In the genomic region with DNA sequence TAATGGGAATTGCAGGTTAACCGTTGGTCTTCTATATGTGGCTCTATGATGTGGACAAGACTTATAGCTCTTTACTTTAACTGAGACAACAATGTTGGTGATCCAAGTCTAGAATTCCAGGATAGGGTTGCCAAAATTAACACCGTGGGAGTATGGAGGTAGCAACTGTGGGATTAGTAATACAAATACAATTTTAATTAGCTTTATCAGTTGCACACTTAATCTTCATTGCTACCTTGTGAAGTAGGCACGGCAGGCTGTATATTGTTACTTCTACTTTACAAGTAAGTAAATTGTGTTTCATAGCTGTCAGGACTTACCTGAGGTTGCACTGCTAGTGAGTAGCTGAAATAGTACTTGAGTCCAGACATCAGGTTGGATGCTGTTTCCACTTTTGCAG, we compare ENCODE assay signal across 1 cellular context.
TF ChIP-seq lines count a peak whose summit lies in the region.

No MANE protein-coding gene starts in this region.

TF ChIP-seq in HEK293, 187 proteins besides CTCF, POLR2A, EP300 and RAD21 (continued from another document):
- TF ChIP-seq, protein P1, sequence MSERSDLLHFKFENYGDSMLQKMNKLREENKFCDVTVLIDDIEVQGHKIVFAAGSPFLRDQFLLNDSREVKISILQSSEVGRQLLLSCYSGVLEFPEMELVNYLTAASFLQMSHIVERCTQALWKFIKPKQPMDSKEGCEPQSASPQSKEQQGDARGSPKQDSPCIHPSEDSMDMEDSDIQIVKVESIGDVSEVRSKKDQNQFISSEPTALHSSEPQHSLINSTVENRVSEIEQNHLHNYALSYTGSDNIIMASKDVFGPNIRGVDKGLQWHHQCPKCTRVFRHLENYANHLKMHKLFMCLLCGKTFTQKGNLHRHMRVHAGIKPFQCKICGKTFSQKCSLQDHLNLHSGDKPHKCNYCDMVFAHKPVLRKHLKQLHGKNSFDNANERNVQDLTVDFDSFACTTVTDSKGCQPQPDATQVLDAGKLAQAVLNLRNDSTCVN (tag by site-specific recombination; optimal IDR thresholded peaks at IDR 0.05) = no peak
- TF ChIP-seq ZNF585B (tag by site-specific recombination; IDR thresholded peaks at IDR 0.05) (no peak), ZNF785 (tag by site-specific recombination; IDR thresholded peaks at IDR 0.05) (no peak), EGR2 (tag by site-specific recombination; IDR thresholded peaks at IDR 0.05; ENCODE audit: low read depth) (peak; percentile 59; the same call in 1 of the 2 replicates), ZNF324 (tag by site-specific recombination; IDR thresholded peaks at IDR 0.05) (no peak), ZNF341 (tag by site-specific recombination; IDR thresholded peaks at IDR 0.05; ENCODE audit: low read depth) (no peak), ZNF791 (tag by site-specific recombination; IDR thresholded peaks at IDR 0.05) (no peak), ZNF654 (tag by site-specific recombination; IDR thresholded peaks at IDR 0.05; ENCODE audit: low read depth) (no peak), GLI2 (tag by site-specific recombination; IDR thresholded peaks at IDR 0.05; ENCODE audit: borderline replicate concordance, low read depth) (0 out of 2 replicates have a peak, but pooled peaks have one; percentile 22), ZFHX2 (tag by site-specific recombination; conservative IDR thresholded peaks at IDR 0.05) (peak; percentile 70), ZNF664 (tag by site-specific recombination; IDR thresholded peaks at IDR 0.05) (peak; percentile 79), ZNF2 (tag by site-specific recombination; IDR thresholded peaks at IDR 0.05) (no peak), MEIS1 (CRISPR knock-in tag; IDR thresholded peaks at IDR 0.05; ENCODE audit: borderline replicate concordance) (no peak), GLIS1 (tag by site-specific recombination; IDR thresholded peaks at IDR 0.05) (no peak), FEZF1 (tag by site-specific recombination; IDR thresholded peaks at IDR 0.05) (peak; percentile 22; the same call in 1 of the 2 replicates), ZNF366 (tag by site-specific recombination; conservative IDR thresholded peaks at IDR 0.05) (0 out of 2 replicates have a peak, but pooled peaks have one; percentile 39), KLF8 (tag by site-specific recombination; IDR thresholded peaks at IDR 0.05) (peak; percentile 25; the same call in 1 of the 2 replicates), ZNF114 (tag by site-specific recombination; IDR thresholded peaks at IDR 0.05) (no peak), ZNF629 (tag by site-specific recombination; IDR thresholded peaks at IDR 0.05) (0 out of 2 replicates have a peak, but pooled peaks have one; percentile 40), OSR2 (tag by site-specific recombination; IDR thresholded peaks at IDR 0.05) (peak; percentile 80), ZNF843 (tag by site-specific recombination; IDR thresholded peaks at IDR 0.05) (peak; percentile 50; the same call in 1 of the 2 replicates), ZNF600 (tag by site-specific recombination; IDR thresholded peaks at IDR 0.05) (no peak), ZNF23 (tag by site-specific recombination; IDR thresholded peaks at IDR 0.05; ENCODE audit: borderline replicate concordance) (no peak)
- TF ChIP-seq, protein P2, sequence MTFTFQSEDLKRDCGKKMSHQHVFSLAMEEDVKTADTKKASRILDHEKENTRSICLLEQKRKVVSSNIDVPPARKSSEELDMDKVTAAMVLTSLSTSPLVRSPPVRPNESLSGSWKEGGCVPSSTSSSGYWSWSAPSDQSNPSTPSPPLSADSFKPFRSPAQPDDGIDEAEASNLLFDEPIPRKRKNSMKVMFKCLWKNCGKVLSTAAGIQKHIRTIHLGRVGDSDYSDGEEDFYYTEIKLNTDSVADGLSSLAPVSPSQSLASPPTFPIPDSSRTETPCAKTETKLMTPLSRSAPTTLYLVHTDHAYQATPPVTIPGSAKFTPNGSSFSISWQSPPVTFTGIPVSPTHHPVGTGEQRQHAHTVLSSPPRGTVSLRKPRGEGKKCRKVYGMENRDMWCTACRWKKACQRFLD (tag by site-specific recombination; IDR thresholded peaks at IDR 0.05) = no peak
- TF ChIP-seq, protein P3, sequence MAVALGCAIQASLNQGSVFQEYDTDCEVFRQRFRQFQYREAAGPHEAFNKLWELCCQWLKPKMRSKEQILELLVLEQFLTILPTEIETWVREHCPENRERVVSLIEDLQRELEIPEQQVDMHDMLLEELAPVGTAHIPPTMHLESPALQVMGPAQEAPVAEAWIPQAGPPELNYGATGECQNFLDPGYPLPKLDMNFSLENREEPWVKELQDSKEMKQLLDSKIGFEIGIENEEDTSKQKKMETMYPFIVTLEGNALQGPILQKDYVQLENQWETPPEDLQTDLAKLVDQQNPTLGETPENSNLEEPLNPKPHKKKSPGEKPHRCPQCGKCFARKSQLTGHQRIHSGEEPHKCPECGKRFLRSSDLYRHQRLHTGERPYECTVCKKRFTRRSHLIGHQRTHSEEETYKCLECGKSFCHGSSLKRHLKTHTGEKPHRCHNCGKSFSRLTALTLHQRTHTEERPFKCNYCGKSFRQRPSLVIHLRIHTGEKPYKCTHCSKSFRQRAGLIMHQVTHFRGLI (tag by site-specific recombination; IDR thresholded peaks at IDR 0.05) = no peak
- TF ChIP-seq, protein P4, sequence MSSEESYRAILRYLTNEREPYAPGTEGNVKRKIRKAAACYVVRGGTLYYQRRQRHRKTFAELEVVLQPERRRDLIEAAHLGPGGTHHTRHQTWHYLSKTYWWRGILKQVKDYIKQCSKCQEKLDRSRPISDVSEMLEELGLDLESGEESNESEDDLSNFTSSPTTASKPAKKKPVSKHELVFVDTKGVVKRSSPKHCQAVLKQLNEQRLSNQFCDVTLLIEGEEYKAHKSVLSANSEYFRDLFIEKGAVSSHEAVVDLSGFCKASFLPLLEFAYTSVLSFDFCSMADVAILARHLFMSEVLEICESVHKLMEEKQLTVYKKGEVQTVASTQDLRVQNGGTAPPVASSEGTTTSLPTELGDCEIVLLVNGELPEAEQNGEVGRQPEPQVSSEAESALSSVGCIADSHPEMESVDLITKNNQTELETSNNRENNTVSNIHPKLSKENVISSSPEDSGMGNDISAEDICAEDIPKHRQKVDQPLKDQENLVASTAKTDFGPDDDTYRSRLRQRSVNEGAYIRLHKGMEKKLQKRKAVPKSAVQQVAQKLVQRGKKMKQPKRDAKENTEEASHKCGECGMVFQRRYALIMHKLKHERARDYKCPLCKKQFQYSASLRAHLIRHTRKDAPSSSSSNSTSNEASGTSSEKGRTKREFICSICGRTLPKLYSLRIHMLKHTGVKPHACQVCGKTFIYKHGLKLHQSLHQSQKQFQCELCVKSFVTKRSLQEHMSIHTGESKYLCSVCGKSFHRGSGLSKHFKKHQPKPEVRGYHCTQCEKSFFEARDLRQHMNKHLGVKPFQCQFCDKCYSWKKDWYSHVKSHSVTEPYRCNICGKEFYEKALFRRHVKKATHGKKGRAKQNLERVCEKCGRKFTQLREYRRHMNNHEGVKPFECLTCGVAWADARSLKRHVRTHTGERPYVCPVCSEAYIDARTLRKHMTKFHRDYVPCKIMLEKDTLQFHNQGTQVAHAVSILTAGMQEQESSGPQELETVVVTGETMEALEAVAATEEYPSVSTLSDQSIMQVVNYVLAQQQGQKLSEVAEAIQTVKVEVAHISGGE (tag by site-specific recombination; conservative IDR thresholded peaks at IDR 0.05; ENCODE audit: low read depth) = no peak
- TF ChIP-seq, protein P5, sequence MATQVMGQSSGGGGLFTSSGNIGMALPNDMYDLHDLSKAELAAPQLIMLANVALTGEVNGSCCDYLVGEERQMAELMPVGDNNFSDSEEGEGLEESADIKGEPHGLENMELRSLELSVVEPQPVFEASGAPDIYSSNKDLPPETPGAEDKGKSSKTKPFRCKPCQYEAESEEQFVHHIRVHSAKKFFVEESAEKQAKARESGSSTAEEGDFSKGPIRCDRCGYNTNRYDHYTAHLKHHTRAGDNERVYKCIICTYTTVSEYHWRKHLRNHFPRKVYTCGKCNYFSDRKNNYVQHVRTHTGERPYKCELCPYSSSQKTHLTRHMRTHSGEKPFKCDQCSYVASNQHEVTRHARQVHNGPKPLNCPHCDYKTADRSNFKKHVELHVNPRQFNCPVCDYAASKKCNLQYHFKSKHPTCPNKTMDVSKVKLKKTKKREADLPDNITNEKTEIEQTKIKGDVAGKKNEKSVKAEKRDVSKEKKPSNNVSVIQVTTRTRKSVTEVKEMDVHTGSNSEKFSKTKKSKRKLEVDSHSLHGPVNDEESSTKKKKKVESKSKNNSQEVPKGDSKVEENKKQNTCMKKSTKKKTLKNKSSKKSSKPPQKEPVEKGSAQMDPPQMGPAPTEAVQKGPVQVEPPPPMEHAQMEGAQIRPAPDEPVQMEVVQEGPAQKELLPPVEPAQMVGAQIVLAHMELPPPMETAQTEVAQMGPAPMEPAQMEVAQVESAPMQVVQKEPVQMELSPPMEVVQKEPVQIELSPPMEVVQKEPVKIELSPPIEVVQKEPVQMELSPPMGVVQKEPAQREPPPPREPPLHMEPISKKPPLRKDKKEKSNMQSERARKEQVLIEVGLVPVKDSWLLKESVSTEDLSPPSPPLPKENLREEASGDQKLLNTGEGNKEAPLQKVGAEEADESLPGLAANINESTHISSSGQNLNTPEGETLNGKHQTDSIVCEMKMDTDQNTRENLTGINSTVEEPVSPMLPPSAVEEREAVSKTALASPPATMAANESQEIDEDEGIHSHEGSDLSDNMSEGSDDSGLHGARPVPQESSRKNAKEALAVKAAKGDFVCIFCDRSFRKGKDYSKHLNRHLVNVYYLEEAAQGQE (tag by site-specific recombination; IDR thresholded peaks at IDR 0.05) = no peak
- TF ChIP-seq, protein P6, sequence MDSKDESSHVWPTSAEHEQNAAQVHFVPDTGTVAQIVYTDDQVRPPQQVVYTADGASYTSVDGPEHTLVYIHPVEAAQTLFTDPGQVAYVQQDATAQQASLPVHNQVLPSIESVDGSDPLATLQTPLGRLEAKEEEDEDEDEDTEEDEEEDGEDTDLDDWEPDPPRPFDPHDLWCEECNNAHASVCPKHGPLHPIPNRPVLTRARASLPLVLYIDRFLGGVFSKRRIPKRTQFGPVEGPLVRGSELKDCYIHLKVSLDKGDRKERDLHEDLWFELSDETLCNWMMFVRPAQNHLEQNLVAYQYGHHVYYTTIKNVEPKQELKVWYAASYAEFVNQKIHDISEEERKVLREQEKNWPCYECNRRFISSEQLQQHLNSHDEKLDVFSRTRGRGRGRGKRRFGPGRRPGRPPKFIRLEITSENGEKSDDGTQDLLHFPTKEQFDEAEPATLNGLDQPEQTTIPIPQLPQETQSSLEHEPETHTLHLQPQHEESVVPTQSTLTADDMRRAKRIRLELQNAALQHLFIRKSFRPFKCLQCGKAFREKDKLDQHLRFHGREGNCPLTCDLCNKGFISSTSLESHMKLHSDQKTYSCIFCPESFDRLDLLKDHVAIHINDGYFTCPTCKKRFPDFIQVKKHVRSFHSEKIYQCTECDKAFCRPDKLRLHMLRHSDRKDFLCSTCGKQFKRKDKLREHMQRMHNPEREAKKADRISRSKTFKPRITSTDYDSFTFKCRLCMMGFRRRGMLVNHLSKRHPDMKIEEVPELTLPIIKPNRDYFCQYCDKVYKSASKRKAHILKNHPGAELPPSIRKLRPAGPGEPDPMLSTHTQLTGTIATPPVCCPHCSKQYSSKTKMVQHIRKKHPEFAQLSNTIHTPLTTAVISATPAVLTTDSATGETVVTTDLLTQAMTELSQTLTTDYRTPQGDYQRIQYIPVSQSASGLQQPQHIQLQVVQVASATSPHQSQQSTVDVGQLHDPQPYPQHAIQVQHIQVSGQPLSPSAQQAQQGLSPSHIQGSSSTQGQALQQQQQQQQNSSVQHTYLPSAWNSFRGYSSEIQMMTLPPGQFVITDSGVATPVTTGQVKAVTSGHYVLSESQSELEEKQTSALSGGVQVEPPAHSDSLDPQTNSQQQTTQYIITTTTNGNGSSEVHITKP (tag by site-specific recombination; IDR thresholded peaks at IDR 0.05) = no peak
- TF ChIP-seq, protein P7, sequence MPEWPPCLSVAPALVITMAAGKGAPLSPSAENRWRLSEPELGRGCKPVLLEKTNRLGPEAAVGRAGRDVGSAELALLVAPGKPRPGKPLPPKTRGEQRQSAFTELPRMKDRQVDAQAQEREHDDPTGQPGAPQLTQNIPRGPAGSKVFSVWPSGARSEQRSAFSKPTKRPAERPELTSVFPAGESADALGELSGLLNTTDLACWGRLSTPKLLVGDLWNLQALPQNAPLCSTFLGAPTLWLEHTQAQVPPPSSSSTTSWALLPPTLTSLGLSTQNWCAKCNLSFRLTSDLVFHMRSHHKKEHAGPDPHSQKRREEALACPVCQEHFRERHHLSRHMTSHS (tag by site-specific recombination; IDR thresholded peaks at IDR 0.05) = no peak
- TF ChIP-seq, protein P8, sequence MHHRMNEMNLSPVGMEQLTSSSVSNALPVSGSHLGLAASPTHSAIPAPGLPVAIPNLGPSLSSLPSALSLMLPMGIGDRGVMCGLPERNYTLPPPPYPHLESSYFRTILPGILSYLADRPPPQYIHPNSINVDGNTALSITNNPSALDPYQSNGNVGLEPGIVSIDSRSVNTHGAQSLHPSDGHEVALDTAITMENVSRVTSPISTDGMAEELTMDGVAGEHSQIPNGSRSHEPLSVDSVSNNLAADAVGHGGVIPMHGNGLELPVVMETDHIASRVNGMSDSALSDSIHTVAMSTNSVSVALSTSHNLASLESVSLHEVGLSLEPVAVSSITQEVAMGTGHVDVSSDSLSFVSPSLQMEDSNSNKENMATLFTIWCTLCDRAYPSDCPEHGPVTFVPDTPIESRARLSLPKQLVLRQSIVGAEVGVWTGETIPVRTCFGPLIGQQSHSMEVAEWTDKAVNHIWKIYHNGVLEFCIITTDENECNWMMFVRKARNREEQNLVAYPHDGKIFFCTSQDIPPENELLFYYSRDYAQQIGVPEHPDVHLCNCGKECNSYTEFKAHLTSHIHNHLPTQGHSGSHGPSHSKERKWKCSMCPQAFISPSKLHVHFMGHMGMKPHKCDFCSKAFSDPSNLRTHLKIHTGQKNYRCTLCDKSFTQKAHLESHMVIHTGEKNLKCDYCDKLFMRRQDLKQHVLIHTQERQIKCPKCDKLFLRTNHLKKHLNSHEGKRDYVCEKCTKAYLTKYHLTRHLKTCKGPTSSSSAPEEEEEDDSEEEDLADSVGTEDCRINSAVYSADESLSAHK (tag by site-specific recombination; IDR thresholded peaks at IDR 0.05) = no peak
